Comparison of ENCODE assay signal across 8 cellular contexts in genomic region chr16:58025351-58026138, GRCh38. TPM values are rescaled to one million over a fixed set of nuclear protein-coding genes. Genes with fewer than 3 reads are reported as not detected.
DNase-seq lines count a peak whose midpoint lies in the region; ATAC-seq and TF ChIP-seq lines count a peak whose summit lies in the region.

Gene MMP15, plus strand, starts transcription at chr16:58025754. Its CDS starts 597 bp downstream, at chr16:58026351.

- peak within 1 kb of the TSS; percentile 87 for H2AFZ ChIP-seq in smooth muscle cell (ENCODE audit: low read depth)

- H3K9me3 ChIP-seq in breast epithelium (no peaks in the 10 kb centered on the region), smooth muscle cell (replicated peaks; ENCODE audit: low read depth) (no peaks in the 10 kb centered on the region)

- H3K9ac ChIP-seq in smooth muscle cell (ENCODE audit: low read depth) = no peak within 1 kb of the TSS

- peak within 1 kb of the TSS; percentile 67 to 78 for H3K27ac ChIP-seq in breast epithelium
- no peak within 1 kb of the TSS for H3K27ac ChIP-seq in smooth muscle cell (ENCODE audit: low read depth)

- H3K36me3 ChIP-seq in breast epithelium (no peaks in the 10 kb centered on the region), smooth muscle cell (ENCODE audit: low read depth) (no peaks in the 10 kb centered on the region)

- H3K27me3 ChIP-seq in breast epithelium (no peaks in the 10 kb centered on the region), smooth muscle cell (ENCODE audit: low read depth) (peaks cover 8% of the 10 kb centered on the region)

- DNase-seq in D341Med (ENCODE audit: low spot score) = peak; percentile 89
- peak; percentile 15 for DNase-seq in NCI-H1048 (lab: John Stamatoyannopoulos, UW)
- DNase-seq in UCSD-AML1 (lab: John Stamatoyannopoulos, UW; ENCODE audit: unreplicated experiment) = peak; percentile 78
- DNase-seq in breast epithelium (ENCODE audit: low spot score in 2 of 2) = peak; percentile 40 to 70
- peak; percentile 89 for DNase-seq in iPS-NIHi7 (ENCODE audit: extremely low spot score)
- no peak for DNase-seq in smooth muscle cell (lab: John Stamatoyannopoulos, UW; ENCODE audit: unreplicated experiment)

- WGBS in smooth muscle cell (ENCODE audit: low lambda C conversion rate) = under 1% methylated on average over 58 of the region's 90 CpGs

- H3K79me2 ChIP-seq in smooth muscle cell (ENCODE audit: low read depth) = no peaks in the 10 kb centered on the region

- H4K20me1 ChIP-seq in smooth muscle cell (ENCODE audit: low read depth) = no peaks in the 10 kb centered on the region

- TF ChIP-seq CTCF in breast epithelium (IDR thresholded peaks at IDR 0.05) (no peak), smooth muscle cell (IDR thresholded peaks at IDR 0.05; ENCODE audit: borderline replicate concordance, insufficient read depth, poor library complexity, severe bottlenecking) (no peak)

- TF ChIP-seq POLR2A in breast epithelium (IDR thresholded peaks at IDR 0.05) = no peak

- H3K4me3 ChIP-seq in breast epithelium (peak within 1 kb of the TSS; percentile 66 to 92 (median 72)), smooth muscle cell (peak within 1 kb of the TSS; percentile 86)

- intact Hi-C loops in breast epithelium (cut with DNase I; ENCODE audit: low total_unique reads) = loop anchor here (5.0 kb wide), 1 partner anchor 102 kb away; the partner anchor contains the start of gene CFAP20

- H3K4me1 ChIP-seq in breast epithelium = peaks cover 6 to 11% of the 10 kb centered on the region in 2 donors
- peaks cover 12% of the 10 kb centered on the region for H3K4me1 ChIP-seq in smooth muscle cell (ENCODE audit: low read depth)

- ATAC-seq in GM21717 (IDR thresholded peaks at IDR 0.05; ENCODE audit: unreplicated experiment) (peak; percentile 53), HG03196 (IDR thresholded peaks at IDR 0.05; ENCODE audit: unreplicated experiment) (no peak)

- peak within 1 kb of the TSS; percentile 97 for H3K4me2 ChIP-seq in smooth muscle cell

- no peaks in the 10 kb centered on the region for H3F3A ChIP-seq in smooth muscle cell (ENCODE audit: low read depth)

RNA-seq across cellular contexts. Expression of gene MMP15, which starts in this region (rescaled TPM):
- total RNA-seq in breast epithelium (1 to 10 TPM; 4.6 to 5.3 (median 4.8) TPM), smooth muscle cell (2.3 and 2.5 TPM in 2 replicates)
- 4.2 and 5.2 TPM in 2 replicates for polyA plus RNA-seq in smooth muscle cell
